9 cellular contexts compared by ENCODE assay signal in genomic region chr3:117017135-117017990, GRCh38.
DNase-seq lines count a peak whose midpoint lies in the region; ATAC-seq and TF ChIP-seq lines count a peak whose summit lies in the region.
"Had no signal": no experiment of that assay in that cellular context is flagged by ENCODE, and none has a peak within 500 bp of the region (broad histone marks: within the 10 kb centered on the region; RNA-seq: fewer than 3 reads in every experiment).

No MANE protein-coding gene starts in this region.

- no peak for TF ChIP-seq CTCF in prostate gland (IDR thresholded peaks at IDR 0.05)

- no peak overlapping the region for H3K27ac ChIP-seq in SJCRH30
- no peak overlapping the region for H3K27ac ChIP-seq in prostate gland

- H3K4me3 ChIP-seq in SJCRH30 (no peak overlapping the region), prostate gland (no peak overlapping the region)

- H3K9me3 ChIP-seq in SJCRH30 (replicated peaks): no peaks in the 10 kb centered on the region
- no peaks in the 10 kb centered on the region for H3K9me3 ChIP-seq in prostate gland

- in situ Hi-C loops in KBM-7 (cut with MboI; ENCODE audit: low pct_unique_long_range_greater_than_20kb, low sequenced_read_pairs): no loop called here

- H3K36me3 ChIP-seq in SJCRH30: no peaks in the 10 kb centered on the region
- H3K36me3 ChIP-seq in prostate gland: no peaks in the 10 kb centered on the region

- ATAC-seq in GM18519 (IDR thresholded peaks at IDR 0.05; ENCODE audit: low FRiP score, unreplicated experiment) (peak; percentile 64), GM21390 (IDR thresholded peaks at IDR 0.05; ENCODE audit: unreplicated experiment) (peak; percentile 84), HG03039 (IDR thresholded peaks at IDR 0.05; ENCODE audit: unreplicated experiment) (peak; percentile 78)

- intact Hi-C loops in prostate gland (cut with DNase I): loop anchor here (5.0 to 10.0 kb wide), 2 partner anchors 243 to 340 kb away; no protein-coding TSS in a partner anchor

- no peak for TF ChIP-seq POLR2A in prostate gland (IDR thresholded peaks at IDR 0.05)

- H3K27me3 ChIP-seq in SJCRH30 (0 out of 2 replicates have a peak, but pooled peaks cover 10% of the 10 kb centered on the region), prostate gland (replicated peaks; ENCODE audit: insufficient read depth) (no peaks in the 10 kb centered on the region)

- DNase-seq in UCSD-AML1 (lab: John Stamatoyannopoulos, UW; ENCODE audit: unreplicated experiment) (peak; percentile 7), KBM-7 (no peak), SJCRH30 (no peak), prostate gland (ENCODE audit: low spot score) (no peak), SIG-M5 (lab: John Stamatoyannopoulos, UW) (no peak)
- DNase-seq: activated CD4-positive, alpha-beta memory T cell treated with anti-CD3 and anti-CD28 coated beads for 36 hours had no signal

- no peaks in the 10 kb centered on the region for H3K4me1 ChIP-seq in SJCRH30
- H3K4me1 ChIP-seq in prostate gland (replicated peaks): no peaks in the 10 kb centered on the region

- 77% methylated on average over 7 of the region's 7 CpGs for WGBS in prostate gland
